In genomic region chr18:38415811-38416210, GRCh38 we compare ENCODE assay signal across 24 cellular contexts.
"Had no signal": no experiment of that assay in that cellular context is flagged by ENCODE, and none has a peak within 500 bp of the region (broad histone marks: within the 10 kb centered on the region; RNA-seq: fewer than 3 reads in every experiment).

No MANE protein-coding gene starts in this region.

- H3K4me3 Mint-ChIP-seq: stimulated activated effector memory CD8-positive, alpha-beta T cell treated with anti-CD3 and anti-CD28 coated beads, Interleukin-12 subunit alpha, Interleukin-12 subunit beta, amount 100 ng/mL, for 72 hours; stimulated activated memory B cell treated with anti-CD40 and anti-IgM and Interleukin-4, amounts not matched to agents 10 μg/mL and 1 μg/mL and 100 μg/mL, for 72 hours; stimulated activated naive CD8-positive, alpha-beta T cell treated with anti-CD3 and anti-CD28 coated beads, Interleukin-15, amount 100 ng/mL, for 72 hours; stimulated activated naive CD8-positive, alpha-beta T cell treated with anti-CD3 and anti-CD28 coated beads, Interleukin-15, Interleukin-2, amounts not matched to agents 100 ng/mL and 50 ng/mL, for 24 hours; type B pancreatic cell had no signal

- ATAC-seq: stimulated activated effector memory CD8-positive, alpha-beta T cell treated with anti-CD3 and anti-CD28 coated beads, Interleukin-12 subunit alpha, Interleukin-12 subunit beta, amount 100 ng/mL, for 72 hours; stimulated activated memory B cell treated with anti-CD40 and anti-IgM and Interleukin-4, amounts not matched to agents 10 μg/mL and 1 μg/mL and 100 μg/mL, for 72 hours; stimulated activated naive CD8-positive, alpha-beta T cell treated with anti-CD3 and anti-CD28 coated beads, Interleukin-15, amount 100 ng/mL, for 72 hours; stimulated activated naive CD8-positive, alpha-beta T cell treated with anti-CD3 and anti-CD28 coated beads, Interleukin-15, Interleukin-2, amounts not matched to agents 100 U/mL and 50 U/mL, for 24 hours; upper lobe of right lung had no signal

- H3K27me3 Mint-ChIP-seq: stimulated activated memory B cell treated with anti-CD40 and anti-IgM and Interleukin-4, amounts not matched to agents 10 μg/mL and 1 μg/mL and 100 μg/mL, for 72 hours; stimulated activated naive CD8-positive, alpha-beta T cell treated with anti-CD3 and anti-CD28 coated beads, Interleukin-15, amount 100 ng/mL, for 72 hours; stimulated activated naive CD8-positive, alpha-beta T cell treated with anti-CD3 and anti-CD28 coated beads, Interleukin-15, Interleukin-2, amounts not matched to agents 100 ng/mL and 50 ng/mL, for 24 hours; type B pancreatic cell had no signal

- DNase-seq: stimulated activated CD4-positive, alpha-beta T cell treated with anti-CD3 and anti-CD28 coated beads, Interleukin-2, amount 100 ng/mL, for 24 hours; stimulated activated CD4-positive, alpha-beta T cell treated with anti-CD3 and anti-CD28 coated beads, Interleukin-2, amount 100 ng/mL, for 48 hours; stimulated activated CD4-positive, alpha-beta T cell treated with anti-CD3 and anti-CD28 coated beads, Interleukin-4, amount 100 ng/mL, for 1 hour; stimulated activated CD4-positive, alpha-beta T cell treated with anti-CD3 and anti-CD28 coated beads, Interleukin-4, amount 100 ng/mL, for 24 hours; stimulated activated CD4-positive, alpha-beta T cell treated with anti-CD3 and anti-CD28 coated beads, Interleukin-4, amount 100 ng/mL, for 4 hours; stimulated activated CD8-positive, alpha-beta memory T cell treated with anti-CD3 and anti-CD28 coated beads, Interleukin-4, amount 100 ng/mL, for 48 hours; stimulated activated naive CD4-positive, alpha-beta T cell; stimulated activated naive CD4-positive, alpha-beta T cell treated with Interleukin-2 at 50 U/mL for 16 hours; stimulated activated naive CD8-positive, alpha-beta T cell treated with anti-CD3 and anti-CD28 coated beads, Interleukin-15, amount 100 ng/mL, for 72 hours; stimulated activated naive CD8-positive, alpha-beta T cell treated with anti-CD3 and anti-CD28 coated beads, Interleukin-15, Interleukin-2, amounts not matched to agents 100 U/mL and 50 U/mL, for 24 hours; stomach; substantia nigra; testis; thyroid gland; tibial artery; transverse colon; trophoblast cell; upper lobe of left lung; upper lobe of right lung; uterus had no signal

- H3K27ac Mint-ChIP-seq: stimulated activated effector memory CD8-positive, alpha-beta T cell treated with anti-CD3 and anti-CD28 coated beads, Interleukin-12 subunit alpha, Interleukin-12 subunit beta, amount 100 ng/mL, for 72 hours; stimulated activated memory B cell treated with anti-CD40 and anti-IgM and Interleukin-4, amounts not matched to agents 10 μg/mL and 1 μg/mL and 100 μg/mL, for 72 hours; stimulated activated naive CD8-positive, alpha-beta T cell treated with anti-CD3 and anti-CD28 coated beads, Interleukin-15, amount 100 ng/mL, for 72 hours; stimulated activated naive CD8-positive, alpha-beta T cell treated with anti-CD3 and anti-CD28 coated beads, Interleukin-15, Interleukin-2, amounts not matched to agents 100 ng/mL and 50 ng/mL, for 24 hours; type B pancreatic cell had no signal

- H3K9me3 Mint-ChIP-seq: stimulated activated memory B cell treated with anti-CD40 and anti-IgM and Interleukin-4, amounts not matched to agents 10 μg/mL and 1 μg/mL and 100 μg/mL, for 72 hours; stimulated activated naive CD8-positive, alpha-beta T cell treated with anti-CD3 and anti-CD28 coated beads, Interleukin-15, amount 100 ng/mL, for 72 hours had no signal

- H3K4me1 Mint-ChIP-seq: stimulated activated effector memory CD8-positive, alpha-beta T cell treated with anti-CD3 and anti-CD28 coated beads, Interleukin-12 subunit alpha, Interleukin-12 subunit beta, amount 100 ng/mL, for 72 hours; stimulated activated memory B cell treated with anti-CD40 and anti-IgM and Interleukin-4, amounts not matched to agents 10 μg/mL and 1 μg/mL and 100 μg/mL, for 72 hours; stimulated activated naive CD8-positive, alpha-beta T cell treated with anti-CD3 and anti-CD28 coated beads, Interleukin-15, amount 100 ng/mL, for 72 hours had no signal

- H3K36me3 Mint-ChIP-seq: stimulated activated effector memory CD8-positive, alpha-beta T cell treated with anti-CD3 and anti-CD28 coated beads, Interleukin-12 subunit alpha, Interleukin-12 subunit beta, amount 100 ng/mL, for 72 hours; stimulated activated memory B cell treated with anti-CD40 and anti-IgM and Interleukin-4, amounts not matched to agents 10 μg/mL and 1 μg/mL and 100 μg/mL, for 72 hours; type B pancreatic cell had no signal
